Comparison of ENCODE assay signal across 1 cellular context in genomic region chr11:2303627-2304155, GRCh38.
A peak's percentile ranks its signal among the peaks of the same experiment; 100 is the strongest.
TF ChIP-seq lines count a peak whose summit lies in the region.

No MANE protein-coding gene starts in this region.

TF ChIP-seq in K562, 482 proteins besides CTCF, POLR2A, EP300 and RAD21 (continued from another document and continues in another):
- no peak for TF ChIP-seq ZNF23 (CRISPR knock-in tag; IDR thresholded peaks at IDR 0.05)
- TF ChIP-seq ZNF398 (CRISPR knock-in tag; IDR thresholded peaks at IDR 0.05) = no peak
- TF ChIP-seq TAL1 (IDR thresholded peaks at IDR 0.05) = peak; percentile 98
- no peak for TF ChIP-seq ZFP1 (CRISPR knock-in tag; IDR thresholded peaks at IDR 0.05)
- TF ChIP-seq HMG20B (CRISPR knock-in tag; IDR thresholded peaks at IDR 0.05) = no peak
- TF ChIP-seq SPI1 (IDR thresholded peaks at IDR 0.05; ENCODE audit: borderline replicate concordance, low read depth, low read length) = no peak
- no peak for TF ChIP-seq MYBL2 (IDR thresholded peaks at IDR 0.05; ENCODE audit: low read depth)
- TF ChIP-seq MYBL2 (CRISPR knock-in tag; IDR thresholded peaks at IDR 0.05; ENCODE audit: borderline replicate concordance) = no peak
- TF ChIP-seq RBM39 (optimal IDR thresholded peaks at IDR 0.05; ENCODE audit: low read depth, low read length) = no peak
- no peak for TF ChIP-seq ZNF318 (IDR thresholded peaks at IDR 0.05; ENCODE audit: borderline replicate concordance in 1 of 2, low read depth in 1 of 2)
- TF ChIP-seq HMGN3 (IDR thresholded peaks at IDR 0.05; ENCODE audit: borderline replicate concordance, extremely low read depth, insufficient read length, low read depth, low read length) = peak; percentile 94
- no peak for TF ChIP-seq ZNF217 (CRISPR knock-in tag; IDR thresholded peaks at IDR 0.05)
- peak; percentile 99 for TF ChIP-seq TCF3 (CRISPR knock-in tag; IDR thresholded peaks at IDR 0.05)
- no peak for TF ChIP-seq NELFE (IDR thresholded peaks at IDR 0.05; ENCODE audit: insufficient read depth, insufficient read length)
- no peak for TF ChIP-seq ATF6 (CRISPR knock-in tag; IDR thresholded peaks at IDR 0.05)
- TF ChIP-seq E2F1 (CRISPR knock-in tag; IDR thresholded peaks at IDR 0.05) = no peak
- TF ChIP-seq KLF13 (tag; IDR thresholded peaks at IDR 0.05; ENCODE audit: borderline replicate concordance, low read depth) = no peak
- no peak for TF ChIP-seq RBM25 (IDR thresholded peaks at IDR 0.05; ENCODE audit: low read depth, low read length, severe bottlenecking)
- TF ChIP-seq ZNF282 (CRISPR knock-in tag; IDR thresholded peaks at IDR 0.05) = no peak
- 0 out of 2 replicates have a peak, but pooled peaks have one; percentile 62 for TF ChIP-seq ERF (CRISPR knock-in tag; IDR thresholded peaks at IDR 0.05)
- no peak for TF ChIP-seq AFF1 (IDR thresholded peaks at IDR 0.05; ENCODE audit: low read depth in 1 of 2, partially characterized antibody in 2 of 2)
- no peak for TF ChIP-seq GTF3C2 (IDR thresholded peaks at IDR 0.05; ENCODE audit: borderline replicate concordance, extremely low read depth, insufficient read length)
- peak; percentile 89 for TF ChIP-seq LEF1 (IDR thresholded peaks at IDR 0.05)
- no peak for TF ChIP-seq NR1H2 (CRISPR knock-in tag; IDR thresholded peaks at IDR 0.05)
- TF ChIP-seq HEY1 (CRISPR knock-in tag; IDR thresholded peaks at IDR 0.05; ENCODE audit: borderline replicate concordance) = no peak
- no peak for TF ChIP-seq ZNF384 (IDR thresholded peaks at IDR 0.05; ENCODE audit: low read depth, low read length)
- peak; percentile 80 for TF ChIP-seq BHLHE40 (IDR thresholded peaks at IDR 0.05; ENCODE audit: low read length)
- no peak for TF ChIP-seq FOS (IDR thresholded peaks at IDR 0.05; ENCODE audit: extremely low read depth, insufficient read length)
- no peak for TF ChIP-seq CEBPG (CRISPR knock-in tag; IDR thresholded peaks at IDR 0.05)
- TF ChIP-seq CEBPG (tag; conservative IDR thresholded peaks at IDR 0.05 in 1 of 2, IDR thresholded peaks at IDR 0.05 in 1 of 2) = no peak
- TF ChIP-seq SMARCB1 (IDR thresholded peaks at IDR 0.05; ENCODE audit: insufficient read length, low read depth) = no peak
- TF ChIP-seq SMAD2 (IDR thresholded peaks at IDR 0.05; ENCODE audit: low read depth, low read length) = no peak
- no peak for TF ChIP-seq NR2C1 (IDR thresholded peaks at IDR 0.05)
- 0 out of 2 replicates have a peak, but pooled peaks have one; percentile 28 for TF ChIP-seq NR2C1 (tag; IDR thresholded peaks at IDR 0.05)
- no peak; the same call in 1 of the 2 replicates for TF ChIP-seq ZNF24 (IDR thresholded peaks at IDR 0.05)
- peak; percentile 97; the same call in 1 of the 2 replicates for TF ChIP-seq CC2D1A (IDR thresholded peaks at IDR 0.05)
- no peak for TF ChIP-seq ELF1 (tag; IDR thresholded peaks at IDR 0.05)
- no peak for TF ChIP-seq ZNF444 (CRISPR knock-in tag; IDR thresholded peaks at IDR 0.05)
- TF ChIP-seq MED1 (CRISPR knock-in tag; IDR thresholded peaks at IDR 0.05; ENCODE audit: borderline replicate concordance) = no peak
- peak; percentile 86 for TF ChIP-seq ZBTB17 (CRISPR knock-in tag; IDR thresholded peaks at IDR 0.05)
- no peak for TF ChIP-seq ZC3H4 (CRISPR knock-in tag; IDR thresholded peaks at IDR 0.05; ENCODE audit: borderline replicate concordance)
- TF ChIP-seq CBX5 (IDR thresholded peaks at IDR 0.05; ENCODE audit: borderline replicate concordance, low read depth) = no peak
- no peak for TF ChIP-seq ESRRA (IDR thresholded peaks at IDR 0.05; ENCODE audit: borderline replicate concordance, low read depth)
